Comparison of ENCODE assay signal across 9 cellular contexts in the genomic region with DNA sequence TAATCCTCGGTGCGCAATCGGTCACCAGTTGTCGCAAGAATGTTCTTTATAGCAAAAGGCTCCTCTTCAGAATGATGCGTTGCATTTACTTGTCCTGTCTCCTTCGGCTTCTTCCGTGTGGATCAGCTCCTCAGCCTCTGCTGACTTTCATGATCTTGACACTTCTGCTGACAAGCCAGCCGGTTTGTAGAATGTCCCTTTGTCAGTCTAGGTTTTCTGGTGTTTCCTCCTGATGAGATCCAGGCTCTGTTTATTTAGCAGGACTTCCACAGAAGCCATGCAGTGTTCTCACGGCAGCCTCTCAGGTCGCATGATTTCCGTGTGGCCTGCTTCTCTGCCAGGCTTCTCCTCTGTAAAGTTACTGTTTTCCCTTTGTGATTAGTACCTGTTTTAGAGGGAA.
A peak's percentile ranks its signal among the peaks of the same experiment; 100 is the strongest.
DNase-seq lines count a peak whose midpoint lies in the region; ATAC-seq and TF ChIP-seq lines count a peak whose summit lies in the region.
"Had no signal": no experiment of that assay in that cellular context is flagged by ENCODE, and none has a peak within 500 bp of the region (broad histone marks: within the 10 kb centered on the region; RNA-seq: fewer than 3 reads in every experiment).

No MANE protein-coding gene starts in this region.

- POLR2A ChIA-PET in CD8-positive, alpha-beta memory T cell (lab: Charles Lee), result interaction anchor here (1.0 kb wide), 1 partner anchor 212 kb away, joined by 3 read pairs; no protein-coding TSS in a partner anchor

- H3K27me3 Mint-ChIP-seq in CD8-positive, alpha-beta memory T cell, result peaks cover 0 to 15% of the 10 kb centered on the region in 2 donors
- no peaks in the 10 kb centered on the region for H3K27me3 Mint-ChIP-seq in osteocyte (ENCODE audit: unreplicated experiment)

- DNase-seq in CD8-positive, alpha-beta memory T cell, result peak in 2 of 5 donors; percentile 7 to 45
- peak; percentile 21 for DNase-seq in NB4 (ENCODE audit: low read depth)
- peak; percentile 14 for DNase-seq in dermis blood vessel endothelial cell
- DNase-seq in osteocyte (ENCODE audit: extremely low spot score, unreplicated experiment), result no peak
- no peak for DNase-seq in NCI-H1930 (lab: John Stamatoyannopoulos, UW)
- DNase-seq in NCI-H2196 treated with DMSO at 0.1 percent for 48 hours (lab: John Stamatoyannopoulos, UW; ENCODE audit: unreplicated experiment), result no peak
- DNase-seq: left colon had no signal

- no peaks in the 10 kb centered on the region for H3K27me3 ChIP-seq in CD8-positive, alpha-beta memory T cell (ENCODE audit: insufficient read depth, low read length, poor library complexity, severe bottlenecking)

- peak overlapping the region; percentile 89 for H3K4me3 ChIP-seq in CD8-positive, alpha-beta memory T cell (ENCODE audit: low read length)
- H3K4me3 ChIP-seq in NB4 (ENCODE audit: low read depth, low read length), result peak overlapping the region; percentile 60

- peaks cover 30% of the 10 kb centered on the region for H3K4me1 ChIP-seq in CD8-positive, alpha-beta memory T cell (ENCODE audit: insufficient read depth, low read length)

- H3K9me3 ChIP-seq in CD8-positive, alpha-beta memory T cell (ENCODE audit: low read length), result no peaks in the 10 kb centered on the region

- TF ChIP-seq POLR2A in NB4 (IDR thresholded peaks at IDR 0.05; ENCODE audit: extremely low read depth, insufficient read length), result no peak

- peak overlapping the region; percentile 89 to 100 (median 98) for H3K27ac Mint-ChIP-seq in CD8-positive, alpha-beta memory T cell
- H3K27ac Mint-ChIP-seq in osteocyte (ENCODE audit: unreplicated experiment), result peak overlapping the region; percentile 97

- peak overlapping the region; percentile 88 to 99 (median 96) for H3K4me3 Mint-ChIP-seq in CD8-positive, alpha-beta memory T cell
- H3K4me3 Mint-ChIP-seq in osteocyte (ENCODE audit: unreplicated experiment), result peak overlapping the region; percentile 92

- H3K27ac ChIP-seq in CD8-positive, alpha-beta memory T cell (ENCODE audit: low read depth, low read length), result no peak overlapping the region

- peaks cover 39 to 46% (median 44%) of the 10 kb centered on the region in 3 donors for H3K4me1 Mint-ChIP-seq in CD8-positive, alpha-beta memory T cell
- peaks cover 29% of the 10 kb centered on the region for H3K4me1 Mint-ChIP-seq in osteocyte (ENCODE audit: unreplicated experiment)

- no peak for TF ChIP-seq CTCF in NB4 (IDR thresholded peaks at IDR 0.05; ENCODE audit: low read depth, low read length)
- TF ChIP-seq CTCF in osteocyte (IDR thresholded peaks at IDR 0.05), result no peak

- no peaks in the 10 kb centered on the region for H3K36me3 ChIP-seq in CD8-positive, alpha-beta memory T cell (ENCODE audit: insufficient read depth, low read length)

- peaks cover 0 to 6% (median 3%) of the 10 kb centered on the region in 5 donors for H3K9me3 Mint-ChIP-seq in CD8-positive, alpha-beta memory T cell
- no peaks in the 10 kb centered on the region for H3K9me3 Mint-ChIP-seq in osteocyte (ENCODE audit: unreplicated experiment)

- CTCF ChIA-PET in CD8-positive, alpha-beta memory T cell (lab: Charles Lee), result interaction anchor here (0.7 to 4.6 kb wide), 11 partner anchors 61 to 277 kb away, joined by 3 to 15 read pairs (median 3); partner anchors contain the start of gene STX11

- H3K36me3 Mint-ChIP-seq in CD8-positive, alpha-beta memory T cell, result peaks cover 0 to 12% (median 2%) of the 10 kb centered on the region in 3 donors
- no peaks in the 10 kb centered on the region for H3K36me3 Mint-ChIP-seq in osteocyte (ENCODE audit: unreplicated experiment)

- no peak for ATAC-seq in GM18502 (IDR thresholded peaks at IDR 0.05; ENCODE audit: poor library complexity, unreplicated experiment)
- ATAC-seq in GM19324 (IDR thresholded peaks at IDR 0.05; ENCODE audit: low FRiP score, unreplicated experiment), result no peak

Comparison
In these comparisons a context has a peak if more than half of its experiments do, and no peak if none do; other contexts are left out.
1. DNase-seq: peak in NB4 (single experiment) and dermis blood vessel endothelial cell (single experiment); none in osteocyte (single experiment), NCI-H1930 (0 of 2) and NCI-H2196 treated with DMSO at 0.1 percent for 48 hours (single experiment).